ENCODE assay signal across 8 cellular contexts in genomic region chr1:204494281-204495077, GRCh38. TPM values are rescaled to one million over a fixed set of nuclear protein-coding genes. Genes with fewer than 3 reads are reported as not detected.
DNase-seq lines count a peak whose midpoint lies in the region; ATAC-seq and TF ChIP-seq lines count a peak whose summit lies in the region.

A gene with protein sequence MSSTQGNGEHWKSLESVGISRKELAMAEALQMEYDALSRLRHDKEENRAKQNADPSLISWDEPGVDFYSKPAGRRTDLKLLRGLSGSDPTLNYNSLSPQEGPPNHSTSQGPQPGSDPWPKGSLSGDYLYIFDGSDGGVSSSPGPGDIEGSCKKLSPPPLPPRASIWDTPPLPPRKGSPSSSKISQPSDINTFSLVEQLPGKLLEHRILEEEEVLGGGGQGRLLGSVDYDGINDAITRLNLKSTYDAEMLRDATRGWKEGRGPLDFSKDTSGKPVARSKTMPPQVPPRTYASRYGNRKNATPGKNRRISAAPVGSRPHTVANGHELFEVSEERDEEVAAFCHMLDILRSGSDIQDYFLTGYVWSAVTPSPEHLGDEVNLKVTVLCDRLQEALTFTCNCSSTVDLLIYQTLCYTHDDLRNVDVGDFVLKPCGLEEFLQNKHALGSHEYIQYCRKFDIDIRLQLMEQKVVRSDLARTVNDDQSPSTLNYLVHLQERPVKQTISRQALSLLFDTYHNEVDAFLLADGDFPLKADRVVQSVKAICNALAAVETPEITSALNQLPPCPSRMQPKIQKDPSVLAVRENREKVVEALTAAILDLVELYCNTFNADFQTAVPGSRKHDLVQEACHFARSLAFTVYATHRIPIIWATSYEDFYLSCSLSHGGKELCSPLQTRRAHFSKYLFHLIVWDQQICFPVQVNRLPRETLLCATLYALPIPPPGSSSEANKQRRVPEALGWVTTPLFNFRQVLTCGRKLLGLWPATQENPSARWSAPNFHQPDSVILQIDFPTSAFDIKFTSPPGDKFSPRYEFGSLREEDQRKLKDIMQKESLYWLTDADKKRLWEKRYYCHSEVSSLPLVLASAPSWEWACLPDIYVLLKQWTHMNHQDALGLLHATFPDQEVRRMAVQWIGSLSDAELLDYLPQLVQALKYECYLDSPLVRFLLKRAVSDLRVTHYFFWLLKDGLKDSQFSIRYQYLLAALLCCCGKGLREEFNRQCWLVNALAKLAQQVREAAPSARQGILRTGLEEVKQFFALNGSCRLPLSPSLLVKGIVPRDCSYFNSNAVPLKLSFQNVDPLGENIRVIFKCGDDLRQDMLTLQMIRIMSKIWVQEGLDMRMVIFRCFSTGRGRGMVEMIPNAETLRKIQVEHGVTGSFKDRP (N-terminal part only) (minus strand): TSS chr1:204494805. CDS start chr1:204469802, 25,003 bp downstream.

- H3K36me3 ChIP-seq in right lobe of liver, result no peaks in the 10 kb centered on the region

- CTCF ChIA-PET in CD4-positive, alpha-beta T cell (lab: Charles Lee), result interaction anchor here (0.7 to 4.5 kb wide), 16 partner anchors 9 to 96 kb away, joined by 3 to 51 read pairs (median 4); no protein-coding TSS in a partner anchor

- POLR2A ChIA-PET in CD4-positive, alpha-beta T cell (lab: Charles Lee), result interaction anchor here (0.5 to 6.0 kb wide), 24 partner anchors 8 to 825 kb away, joined by 3 to 79 read pairs (median 5); partner anchors contain the start of gene MDM4

- intact Hi-C loops in CD4-positive, alpha-beta T cell (cut with DNase I, micrococcal nuclease), result loop anchor here in 1 of 2 experiments (2.0 to 5.0 kb wide), 2 partner anchors 48 kb away; no protein-coding TSS in a partner anchor
- intact Hi-C loops in right lobe of liver (cut with DNase I), result loop anchor here in 1 of 2 donors (5.0 kb wide), 1 partner anchor 47 kb away; no protein-coding TSS in a partner anchor

- H3K9me3 ChIP-seq in CD4-positive, alpha-beta T cell (ENCODE audit: control insufficient read depth, low read length), result no peaks in the 10 kb centered on the region
- H3K9me3 ChIP-seq in right lobe of liver, result no peaks in the 10 kb centered on the region

- peak within 1 kb of the TSS; percentile 88 for H3K27ac Mint-ChIP-seq in CD4-positive, alpha-beta T cell

- peaks cover 0 to 13% (median 4%) of the 10 kb centered on the region in 4 donors for H3K4me1 ChIP-seq in right lobe of liver

- H3K4me3 ChIP-seq in right lobe of liver, result peak within 1 kb of the TSS; percentile 74 to 82 (median 81)

- H3K36me3 Mint-ChIP-seq in CD4-positive, alpha-beta T cell (ENCODE audit: low read depth), result peaks cover 15% of the 10 kb centered on the region

- DNase-seq in CD4-positive, alpha-beta T cell, result peak; percentile 46 to 68 (median 56)
- DNase-seq in NCI-H524 treated with DMSO at 0.1 percent for 48 hours (lab: John Stamatoyannopoulos, UW) (peak; percentile 7), dermis microvascular lymphatic vessel endothelial cell (ENCODE audit: low read depth in 2 of 2) (peak in 1 of 2 donors; percentile 88), right lobe of liver (peak; percentile 85 to 89 (median 88))
- DNase-seq in activated CD4-positive, alpha-beta T cell treated with anti-CD3 and anti-CD28 coated beads, Interleukin-2, amount 50 U/mL, for 24 hours (ENCODE audit: low read depth in 1 of 2, low spot score in 1 of 2), result peak; percentile 49 to 62
- DNase-seq in stimulated activated CD4-positive, alpha-beta T cell treated with anti-CD3 and anti-CD28 coated beads, Interleukin-4, amount 100 ng/mL, for 48 hours (ENCODE audit: low read depth in 2 of 2), result peak; percentile 53 to 70

- peak within 1 kb of the TSS; percentile 95 for H3K27ac ChIP-seq in CD4-positive, alpha-beta T cell (ENCODE audit: low read depth, low read length)
- peak within 1 kb of the TSS; percentile 80 to 93 (median 87) for H3K27ac ChIP-seq in right lobe of liver

- peak; percentile 71 for ATAC-seq in CD4-positive, alpha-beta T cell (ENCODE audit: poor library complexity)
- ATAC-seq in GM19324 (IDR thresholded peaks at IDR 0.05; ENCODE audit: low FRiP score, unreplicated experiment) (peak; percentile 87), HG03457 (IDR thresholded peaks at IDR 0.05; ENCODE audit: unreplicated experiment) (peak; percentile 51), right lobe of liver (peak; percentile 86 to 92 (median 88))

- H3K27me3 ChIP-seq in CD4-positive, alpha-beta T cell (ENCODE audit: control insufficient read depth, insufficient read depth, low read length), result no peaks in the 10 kb centered on the region
- H3K27me3 ChIP-seq in right lobe of liver, result no peaks in the 10 kb centered on the region

- H3K4me3 Mint-ChIP-seq in CD4-positive, alpha-beta T cell, result peak within 1 kb of the TSS; percentile 91

- H3K9me3 Mint-ChIP-seq in CD4-positive, alpha-beta T cell, result no peaks in the 10 kb centered on the region

- 0% methylated on average over 24 of the region's 69 CpGs for WGBS in right lobe of liver (ENCODE audit: insufficient coverage, low coverage, low lambda C conversion rate, missing lambda C conversion rate)

- peaks cover 65% of the 10 kb centered on the region for H3K4me1 Mint-ChIP-seq in CD4-positive, alpha-beta T cell (ENCODE audit: low read depth)

- peak; percentile 76 for TF ChIP-seq POLR2A in right lobe of liver (IDR thresholded peaks at IDR 0.05)

- peak; percentile 30 for TF ChIP-seq CTCF in CD4-positive, alpha-beta T cell (IDR thresholded peaks at IDR 0.05)
- peak; percentile 39 to 63 (median 44) for TF ChIP-seq CTCF in right lobe of liver (IDR thresholded peaks at IDR 0.05)

- H3K27me3 Mint-ChIP-seq in CD4-positive, alpha-beta T cell, result no peaks in the 10 kb centered on the region

RNA-seq across cellular contexts. Expression of the gene that starts here (rescaled TPM):
- 10 to 100 TPM; 25.5 to 27.1 TPM for total RNA-seq in CD4-positive, alpha-beta T cell
- total RNA-seq in dermis microvascular lymphatic vessel endothelial cell, result 11.7 and 20.5 TPM in 2 replicates
- 10 to 100 TPM in 3 of 6 experiments, 1 to 10 TPM in 3; 7.6 to 18.5 (median 10.1) TPM for total RNA-seq in right lobe of liver
